ENCODE assay signal across 24 cellular contexts in the genomic region with DNA sequence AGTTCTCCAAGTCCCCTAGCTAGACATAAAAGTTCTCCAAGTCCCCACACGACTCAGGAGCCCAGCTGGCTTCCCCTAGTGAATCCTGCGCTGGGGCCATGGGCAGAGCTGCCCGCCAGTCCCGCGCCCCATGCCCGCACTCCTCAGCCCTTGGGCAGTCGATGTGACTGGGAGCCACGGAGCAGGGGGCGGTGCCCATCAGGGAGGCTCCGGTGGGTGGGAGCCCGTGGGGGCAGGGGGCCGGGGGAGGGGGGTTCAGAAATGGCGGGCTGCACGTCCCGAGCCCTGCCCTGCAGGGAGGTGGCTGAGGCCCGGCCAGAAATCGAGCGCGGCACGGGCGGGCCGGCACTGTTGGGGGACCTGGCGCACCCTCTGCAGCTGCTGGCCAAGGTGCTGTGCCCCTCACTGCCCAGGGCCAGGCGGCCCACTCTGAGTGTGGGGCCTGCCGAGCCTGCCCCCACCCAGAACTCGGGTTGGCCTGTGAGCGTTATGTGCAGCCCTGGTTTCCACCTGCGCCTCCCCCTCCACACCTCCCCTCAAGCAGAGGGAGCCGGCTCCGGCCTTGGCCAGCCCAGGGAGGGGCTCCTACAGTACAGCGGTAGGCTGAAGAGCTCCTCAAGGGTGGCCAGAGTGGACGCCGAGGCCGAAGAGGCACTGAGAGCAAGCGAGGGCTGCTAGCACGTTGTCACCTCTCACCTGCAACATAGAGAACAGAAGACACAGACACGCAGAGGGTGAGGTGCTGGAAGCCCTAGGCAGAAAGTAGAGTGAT. TPM values are rescaled to one million over a fixed set of nuclear protein-coding genes. Genes with fewer than 3 reads are reported as not detected.
"Had no signal": no experiment of that assay in that cellular context is flagged by ENCODE, and none has a peak within 500 bp of the region (broad histone marks: within the 10 kb centered on the region; RNA-seq: fewer than 3 reads in every experiment).

No MANE protein-coding gene starts in this region.

- H3K27ac ChIP-seq: KMS-11, SJSA1, SK-N-MC had no signal

- DNase-seq: Kasumi-1, MM.1S, NCI-H1092 treated with DMSO at 0.1 percent for 48 hours, NCI-H1436, NCI-H187, NCI-H2029, NCI-H2081 treated with DMSO at 0.1 percent for 48 hours, NCI-H2171, NCI-H226, NCI-H446, NCI-H510A, NCI-H524 treated with DMSO at 0.1 percent for 48 hours, NCI-H69, NCI-H774, Right ventricle myocardium superior, RPMI8226, SIG-M5 had no signal

- H3K36me3 ChIP-seq: SJSA1 had no signal

- H3K4me1 ChIP-seq: SJSA1 had no signal

- H3K27me3 ChIP-seq: SJSA1 had no signal

- H3K9ac ChIP-seq: KMS-11 had no signal

- H3K4me1 Mint-ChIP-seq: IgD-negative memory B cell had no signal

- H3K4me2 ChIP-seq: KMS-11 had no signal

- ATAC-seq: K562 had no signal

- H3K4me3 ChIP-seq: K562, SJSA1, SK-N-MC had no signal

- H3K9me3 ChIP-seq: SJSA1 had no signal

- H3K4me3 Mint-ChIP-seq: IgD-negative memory B cell had no signal

RNA-seq across cellular contexts. Expression of a gene that starts 11.4 kb away (rescaled TPM):
- total RNA-seq: HT1080, K562, M059J, Right ventricle myocardium superior, SJSA1 had no signal
- polyA plus RNA-seq: IgD-negative memory B cell, K562 had no signal

RNA-seq across cellular contexts. Expression of a gene that starts 25.6 kb away (rescaled TPM):
- total RNA-seq: HT1080, Right ventricle myocardium superior had no signal
- polyA plus RNA-seq: IgD-negative memory B cell, K562 had no signal
